In the genomic region with DNA sequence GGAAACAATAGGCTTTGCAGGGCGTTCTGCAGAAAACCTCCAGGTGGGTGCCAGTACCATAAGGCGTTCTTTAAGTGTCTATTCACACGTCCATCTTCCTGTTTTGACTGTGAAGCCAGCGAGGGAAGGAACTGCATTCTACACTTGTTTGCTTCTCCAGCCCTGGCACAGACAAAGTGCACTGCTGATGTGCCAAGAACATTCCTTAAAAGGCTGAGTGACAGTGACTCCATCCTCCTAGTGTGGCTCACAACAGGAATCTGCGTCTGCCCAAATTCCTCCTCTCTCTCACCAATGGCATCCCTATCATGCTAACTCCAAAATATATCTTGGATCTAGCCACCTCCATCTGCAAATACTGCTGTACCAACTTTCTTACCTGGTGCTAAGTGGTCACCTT, we compare ENCODE assay signal across 21 cellular contexts.
"Had no signal": no experiment of that assay in that cellular context is flagged by ENCODE, and none has a peak within 500 bp of the region (broad histone marks: within the 10 kb centered on the region; RNA-seq: fewer than 3 reads in every experiment).

No MANE protein-coding gene starts in this region.

- H3K36me3 ChIP-seq: stomach, upper lobe of left lung had no signal

- H3K4me3 Mint-ChIP-seq: activated CD8-positive, alpha-beta T cell treated with anti-CD3 and anti-CD28 coated beads for 36 hours; activated T-cell treated with anti-CD3 and anti-CD28 coated beads, Interleukin-2, amount 50 U/mL, for 24 hours; stimulated activated effector memory CD8-positive, alpha-beta T cell treated with anti-CD3 and anti-CD28 coated beads, Interleukin-12 subunit alpha, Interleukin-12 subunit beta, amount 100 ng/mL, for 72 hours; T-cell had no signal

- H3K36me3 Mint-ChIP-seq: stimulated activated effector memory CD8-positive, alpha-beta T cell treated with anti-CD3 and anti-CD28 coated beads, Interleukin-12 subunit alpha, Interleukin-12 subunit beta, amount 100 ng/mL, for 72 hours; T-cell had no signal

- H3K27me3 ChIP-seq: body of pancreas, stomach, testis, upper lobe of left lung had no signal

- H3K4me3 ChIP-seq: body of pancreas, coronary artery, lung, stomach, testis, upper lobe of left lung had no signal

- H3K4me1 ChIP-seq: body of pancreas, testis had no signal

- ATAC-seq: activated CD8-positive, alpha-beta T cell treated with anti-CD3 and anti-CD28 coated beads for 36 hours; body of pancreas; sciatic nerve; stimulated activated effector memory CD8-positive, alpha-beta T cell treated with anti-CD3 and anti-CD28 coated beads, Interleukin-12 subunit alpha, Interleukin-12 subunit beta, amount 100 ng/mL, for 72 hours; T-cell had no signal

- H3K9me3 ChIP-seq: body of pancreas, SK-N-SH, testis had no signal

- DNase-seq: activated CD4-positive, alpha-beta T cell treated with anti-CD3 and anti-CD28 coated beads for 48 hours; activated CD4-positive, CD25-positive, alpha-beta regulatory T cell; activated CD8-positive, alpha-beta T cell treated with anti-CD3 and anti-CD28 coated beads for 36 hours; activated naive CD4-positive, alpha-beta T cell treated with Interleukin-2 at 50 U/mL for 16 hours; activated T-cell treated with anti-CD3 and anti-CD28 coated beads, Interleukin-2, amount 50 U/mL, for 24 hours; body of pancreas; central memory CD4-positive, alpha-beta T cell; foreskin melanocyte; kidney glomerular epithelial cell; midbrain; SK-N-SH; stimulated activated CD4-positive, alpha-beta T cell treated with anti-CD3 and anti-CD28 coated beads, Interleukin-4, amount 100 ng/mL, for 24 hours; stomach; T-cell; testis; upper lobe of left lung had no signal

- H3K27ac Mint-ChIP-seq: activated CD8-positive, alpha-beta T cell treated with anti-CD3 and anti-CD28 coated beads for 36 hours; activated T-cell treated with anti-CD3 and anti-CD28 coated beads, Interleukin-2, amount 50 U/mL, for 24 hours; activated T-helper 2 cell treated with anti-CD3 and anti-CD28 coated beads, Interferon-gamma antibody, Interleukin-2, Interleukin-4, amounts not matched to agents 10 μg/mL and 5 μg/mL and 100 μg/mL, durations not matched to agents 14 hours and 24 hours and 36 hours; stimulated activated effector memory CD8-positive, alpha-beta T cell treated with anti-CD3 and anti-CD28 coated beads, Interleukin-12 subunit alpha, Interleukin-12 subunit beta, amount 100 ng/mL, for 72 hours; T-cell had no signal

- H3K27me3 Mint-ChIP-seq: activated CD8-positive, alpha-beta T cell treated with anti-CD3 and anti-CD28 coated beads for 36 hours; activated T-cell treated with anti-CD3 and anti-CD28 coated beads, Interleukin-2, amount 50 U/mL, for 24 hours; T-cell had no signal

- H3K4me1 Mint-ChIP-seq: stimulated activated effector memory CD8-positive, alpha-beta T cell treated with anti-CD3 and anti-CD28 coated beads, Interleukin-12 subunit alpha, Interleukin-12 subunit beta, amount 100 ng/mL, for 72 hours; T-cell had no signal

- H3K27ac ChIP-seq: body of pancreas, coronary artery, stomach, testis, upper lobe of left lung had no signal
